Comparison of ENCODE assay signal across 12 cellular contexts in the genomic region with DNA sequence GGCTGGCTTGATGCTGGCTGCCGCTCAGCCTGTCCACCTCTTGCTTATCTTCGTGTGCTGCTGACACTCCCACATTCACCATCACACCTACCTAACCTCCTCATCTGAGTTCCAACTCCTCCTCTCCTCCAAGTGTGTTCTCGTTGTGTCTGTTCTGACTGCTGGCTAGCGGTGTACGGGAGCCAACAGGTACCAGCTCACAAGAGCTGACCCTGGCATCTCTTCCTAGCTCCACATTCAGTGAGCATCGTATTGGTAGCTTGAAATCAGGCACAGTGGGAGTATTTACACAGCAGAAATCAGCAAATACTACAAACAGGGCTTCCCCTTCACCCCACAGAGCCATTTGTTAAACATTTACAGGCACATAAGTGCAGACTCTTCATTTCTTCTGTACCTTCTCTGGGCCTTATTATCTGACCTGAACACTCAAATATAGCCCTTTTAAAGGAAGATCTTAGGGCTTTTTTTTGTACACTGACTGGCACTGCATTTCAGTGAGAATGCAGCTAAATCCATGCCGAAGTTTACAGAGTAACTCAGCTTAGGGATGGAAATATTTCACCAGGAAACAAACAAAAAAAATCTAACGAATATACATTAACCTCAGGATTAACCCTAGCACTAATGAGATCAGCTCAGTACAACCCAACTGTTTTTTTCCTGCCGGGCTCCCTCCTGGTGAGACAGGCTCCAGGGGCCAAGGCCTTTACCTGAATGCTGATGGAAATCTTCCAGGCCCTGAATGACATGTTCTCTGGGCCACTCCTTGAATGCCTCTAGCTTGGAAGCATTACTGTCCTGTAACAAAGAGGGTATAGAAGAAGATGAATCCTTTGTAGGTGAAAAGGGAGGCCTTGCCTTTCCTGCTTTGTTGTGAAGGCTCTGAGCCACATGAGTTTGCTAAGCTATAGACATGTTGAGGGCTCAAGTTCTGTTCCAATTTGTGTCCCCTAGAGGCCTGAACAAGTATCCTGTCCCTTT.
DNase-seq lines count a peak whose midpoint lies in the region; ATAC-seq and TF ChIP-seq lines count a peak whose summit lies in the region.
"Had no signal": no experiment of that assay in that cellular context is flagged by ENCODE, and none has a peak within 500 bp of the region (broad histone marks: within the 10 kb centered on the region; RNA-seq: fewer than 3 reads in every experiment).

No MANE protein-coding gene starts in this region.

- H3K4me2 ChIP-seq in neural progenitor cell, result peak overlapping the region; percentile 12

- H3K4me3 Mint-ChIP-seq in effector memory CD8-positive, alpha-beta T cell, result no peak overlapping the region
- H3K4me3 Mint-ChIP-seq in neural progenitor cell, result no peak overlapping the region

- no peaks in the 10 kb centered on the region for H3K27me3 Mint-ChIP-seq in effector memory CD8-positive, alpha-beta T cell
- H3K27me3 Mint-ChIP-seq in neural progenitor cell (ENCODE audit: insufficient read depth, low read depth), result peaks cover 9% of the 10 kb centered on the region

- no peaks in the 10 kb centered on the region for H3K27me3 ChIP-seq in neural progenitor cell
- H3K27me3 ChIP-seq in esophagus squamous epithelium, result no peaks in the 10 kb centered on the region
- no peaks in the 10 kb centered on the region for H3K27me3 ChIP-seq in heart left ventricle
- H3K27me3 ChIP-seq: testis had no signal

- no peak overlapping the region for H3K9ac ChIP-seq in neural progenitor cell

- no peaks in the 10 kb centered on the region for H4K20me1 ChIP-seq in neural progenitor cell (ENCODE audit: low read depth)

- no peaks in the 10 kb centered on the region for H3K9me3 Mint-ChIP-seq in effector memory CD8-positive, alpha-beta T cell
- no peaks in the 10 kb centered on the region for H3K9me3 Mint-ChIP-seq in neural progenitor cell

- peaks cover 14% of the 10 kb centered on the region for H3F3A ChIP-seq in neural progenitor cell (ENCODE audit: low read depth)

- ATAC-seq in effector memory CD8-positive, alpha-beta T cell (replicated peaks), result no peak
- ATAC-seq in HG03354 (IDR thresholded peaks at IDR 0.05; ENCODE audit: poor library complexity, severe bottlenecking, unreplicated experiment), result no peak
- no peak for ATAC-seq in heart left ventricle

- H3K36me3 Mint-ChIP-seq in effector memory CD8-positive, alpha-beta T cell (ENCODE audit: insufficient read depth), result peaks cover 4% of the 10 kb centered on the region
- no peaks in the 10 kb centered on the region for H3K36me3 Mint-ChIP-seq in neural progenitor cell

- peaks cover 37 to 38% of the 10 kb centered on the region in 2 donors for H3K4me1 Mint-ChIP-seq in effector memory CD8-positive, alpha-beta T cell (ENCODE audit: low read depth in 2 of 2)
- peaks cover 2% of the 10 kb centered on the region for H3K4me1 Mint-ChIP-seq in neural progenitor cell

- no peak for TF ChIP-seq POLR2A in esophagus squamous epithelium (IDR thresholded peaks at IDR 0.05)
- TF ChIP-seq POLR2A in heart left ventricle (IDR thresholded peaks at IDR 0.05), result no peak

- H3K36me3 ChIP-seq in neural progenitor cell (no peaks in the 10 kb centered on the region), esophagus squamous epithelium (no peaks in the 10 kb centered on the region), heart left ventricle (no peaks in the 10 kb centered on the region)

- intact Hi-C loops in esophagus squamous epithelium (cut with DNase I), result no loop called here
- intact Hi-C loops in heart left ventricle (cut with DNase I), result no loop called here

- H3K4me3 ChIP-seq in neural progenitor cell (no peak overlapping the region), esophagus squamous epithelium (no peak overlapping the region), heart left ventricle (no peak overlapping the region)
- H3K4me3 ChIP-seq: testis had no signal

- peak; percentile 85 for DNase-seq in DMS53 treated with DMSO at 0.1 percent for 48 hours (lab: John Stamatoyannopoulos, UW; ENCODE audit: unreplicated experiment)
- peak; percentile 48 for DNase-seq in NCI-H2029 treated with DMSO at 0.1 percent for 48 hours (lab: John Stamatoyannopoulos, UW)
- DNase-seq in effector memory CD8-positive, alpha-beta T cell, result no peak
- DNase-seq in neural progenitor cell (ENCODE audit: low spot score), result no peak
- DNase-seq in Ammon's horn (ENCODE audit: low spot score), result no peak
- DNase-seq in esophagus squamous epithelium (lab: John Stamatoyannopoulos, UW), result no peak
- no peak for DNase-seq in heart left ventricle
- DNase-seq: activated CD4-positive, CD25-positive, alpha-beta regulatory T cell treated with anti-CD3 and anti-CD28 coated beads, Interleukin-2, amount 50 U/mL, for 72 hours; activated gamma-delta T cell; retina; testis had no signal

- H3K79me2 ChIP-seq in neural progenitor cell (ENCODE audit: low read depth), result no peaks in the 10 kb centered on the region

- no peak overlapping the region for H2AFZ ChIP-seq in neural progenitor cell (replicated peaks)

- peak overlapping the region; percentile 18 to 23 for H3K27ac Mint-ChIP-seq in effector memory CD8-positive, alpha-beta T cell
- no peak overlapping the region for H3K27ac Mint-ChIP-seq in neural progenitor cell

- WGBS in esophagus squamous epithelium, 2 donors, result 67 to 85% methylated on average over 8 to 9 of the region's 9 CpGs
- WGBS in heart left ventricle, 4 donors, result 78 to 87% (median 82%) methylated on average over 9 of the region's 9 CpGs

- H3K27ac ChIP-seq in neural progenitor cell (no peak overlapping the region), esophagus squamous epithelium (no peak overlapping the region), heart left ventricle (no peak overlapping the region)
- H3K27ac ChIP-seq: testis had no signal

- H3K4me1 ChIP-seq in neural progenitor cell (peaks cover 15% of the 10 kb centered on the region), esophagus squamous epithelium (peaks cover 0 to 24% (median 0%) of the 10 kb centered on the region in 3 donors), heart left ventricle (peaks cover 0 to 32% (median 0%) of the 10 kb centered on the region in 12 donors)
- H3K4me1 ChIP-seq: testis had no signal

- no peak for TF ChIP-seq CTCF in neural progenitor cell (IDR thresholded peaks at IDR 0.05)
- TF ChIP-seq CTCF in esophagus squamous epithelium (IDR thresholded peaks at IDR 0.05), result no peak
- TF ChIP-seq CTCF in heart left ventricle (IDR thresholded peaks at IDR 0.05), result no peak

- no peaks in the 10 kb centered on the region for H3K9me3 ChIP-seq in neural progenitor cell (ENCODE audit: low read depth)
- no peaks in the 10 kb centered on the region for H3K9me3 ChIP-seq in esophagus squamous epithelium
- no peaks in the 10 kb centered on the region for H3K9me3 ChIP-seq in heart left ventricle
- H3K9me3 ChIP-seq: testis had no signal

Comparison
In these comparisons a context has a peak if more than half of its experiments do, and no peak if none do; other contexts are left out.
1. DNase-seq: peak in DMS53 treated with DMSO at 0.1 percent for 48 hours (single experiment) and NCI-H2029 treated with DMSO at 0.1 percent for 48 hours (single experiment); none in effector memory CD8-positive, alpha-beta T cell (0 of 3), neural progenitor cell (single experiment), Ammon's horn (single experiment), esophagus squamous epithelium (single experiment) and heart left ventricle (0 of 5).